In genomic region chr6:138485586-138486248, GRCh38 we compare ENCODE assay signal across 1 cellular context.
TF ChIP-seq lines count a peak whose summit lies in the region.

No MANE protein-coding gene starts in this region.

TF ChIP-seq in GM23338, 12 proteins besides CTCF, POLR2A, EP300 and RAD21 (continued from another document):
- TF ChIP-seq ZNF462 (CRISPR knock-in tag; IDR thresholded peaks at IDR 0.05) (no peak), POLR2AphosphoS5 (IDR thresholded peaks at IDR 0.05; ENCODE audit: low read depth) (no peak), CREB1 (CRISPR knock-in tag; IDR thresholded peaks at IDR 0.05; ENCODE audit: low read depth) (no peak), JUNB (IDR thresholded peaks at IDR 0.05; ENCODE audit: unreplicated experiment) (no peak)
